In the genomic region with DNA sequence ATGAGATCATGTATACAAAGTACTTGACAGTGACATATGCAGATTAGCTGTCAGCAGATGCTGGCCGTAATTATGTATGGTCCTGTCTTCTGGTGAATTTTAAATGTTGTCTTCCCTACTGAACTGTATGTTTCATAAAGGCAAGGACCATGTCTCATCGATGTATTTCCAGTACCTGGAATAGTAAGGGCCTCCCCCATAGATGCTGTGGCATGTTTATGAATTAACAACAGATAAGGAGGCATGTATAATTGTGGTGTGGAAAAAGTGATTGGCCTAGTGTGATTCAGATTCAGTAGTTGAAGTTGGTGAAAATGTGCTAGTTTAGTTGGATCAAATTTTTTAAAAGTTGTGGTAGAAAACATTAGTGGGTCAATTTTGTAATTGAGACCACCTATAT, we compare ENCODE assay signal across 15 cellular contexts.
"Had no signal": no experiment of that assay in that cellular context is flagged by ENCODE, and none has a peak within 500 bp of the region (broad histone marks: within the 10 kb centered on the region; RNA-seq: fewer than 3 reads in every experiment).

No MANE protein-coding gene starts in this region.

- H3K4me3 Mint-ChIP-seq: central memory CD8-positive, alpha-beta T cell; naive B cell had no signal

- H3K36me3 ChIP-seq: brain microvascular endothelial cell, esophagus squamous epithelium, neutrophil, suprapubic skin had no signal

- H3K27ac Mint-ChIP-seq: naive B cell had no signal

- H3K27me3 Mint-ChIP-seq: central memory CD8-positive, alpha-beta T cell; naive B cell had no signal

- H3K9me3 ChIP-seq: neutrophil, suprapubic skin had no signal

- H3K27ac ChIP-seq: brain microvascular endothelial cell, coronary artery, esophagus squamous epithelium, left ventricle myocardium inferior, neutrophil, parathyroid adenoma, SK-N-MC, suprapubic skin had no signal

- H3K9me3 Mint-ChIP-seq: central memory CD8-positive, alpha-beta T cell had no signal

- DNase-seq: activated naive CD4-positive, alpha-beta T cell treated with anti-CD3 and anti-CD28 coated beads, Interleukin-2, amount 50 U/mL, for 16 hours; brain microvascular endothelial cell; esophagus squamous epithelium; hypothalamus; left ventricle myocardium inferior; naive B cell; stimulated activated naive CD4-positive, alpha-beta T cell; T1000; trophoblast cell had no signal

- H3K4me1 Mint-ChIP-seq: naive B cell had no signal

- H3K4me3 ChIP-seq: coronary artery, esophagus squamous epithelium, left ventricle myocardium inferior, SK-N-MC, suprapubic skin had no signal

- H3K36me3 Mint-ChIP-seq: naive B cell had no signal

- H3K27me3 ChIP-seq: brain microvascular endothelial cell, esophagus squamous epithelium, neutrophil, suprapubic skin had no signal
